1 cellular context compared by ENCODE assay signal in genomic region chr5:144203750-144204596, GRCh38.
TF ChIP-seq lines count a peak whose summit lies in the region.

No MANE protein-coding gene starts in this region.

TF ChIP-seq in K562, 482 proteins besides CTCF, POLR2A, EP300 and RAD21:
- TF ChIP-seq CUX1 (CRISPR knock-in tag; IDR thresholded peaks at IDR 0.05): no peak
- TF ChIP-seq SMC3 (conservative IDR thresholded peaks at IDR 0.05; ENCODE audit: insufficient read depth, low read depth, low read length): peak; percentile 62; the same call in 1 of the 2 replicates
- no peak for TF ChIP-seq ZBED1 (IDR thresholded peaks at IDR 0.05)
- TF ChIP-seq ARID1B (IDR thresholded peaks at IDR 0.05): no peak
- no peak for TF ChIP-seq CREB3 (tag; conservative IDR thresholded peaks at IDR 0.05; ENCODE audit: low read depth)
- TF ChIP-seq STAG1 (CRISPR knock-in tag; IDR thresholded peaks at IDR 0.05; ENCODE audit: borderline replicate concordance): no peak; the same call in 1 of the 2 replicates
- TF ChIP-seq PREB (CRISPR knock-in tag; IDR thresholded peaks at IDR 0.05): no peak
- TF ChIP-seq ZNF324 (CRISPR knock-in tag; IDR thresholded peaks at IDR 0.05): no peak
- no peak for TF ChIP-seq TFAM (CRISPR knock-in tag; conservative IDR thresholded peaks at IDR 0.05)
- no peak for TF ChIP-seq ETV1 (tag; conservative IDR thresholded peaks at IDR 0.05; ENCODE audit: low read depth)
- TF ChIP-seq ZNF583 (CRISPR knock-in tag; IDR thresholded peaks at IDR 0.05): no peak
- TF ChIP-seq DEAF1 (CRISPR knock-in tag; IDR thresholded peaks at IDR 0.05): peak; percentile 63
- no peak for TF ChIP-seq RFX5 (IDR thresholded peaks at IDR 0.05; ENCODE audit: low read depth, low read length)
- no peak for TF ChIP-seq CAMTA2 (CRISPR knock-in tag; conservative IDR thresholded peaks at IDR 0.05)
- TF ChIP-seq MBD2 (IDR thresholded peaks at IDR 0.05; ENCODE audit: borderline replicate concordance, low read depth): no peak
TF ChIP-seq in K562: peak in this region for 2.
